1 cellular context compared by ENCODE assay signal in the genomic region with DNA sequence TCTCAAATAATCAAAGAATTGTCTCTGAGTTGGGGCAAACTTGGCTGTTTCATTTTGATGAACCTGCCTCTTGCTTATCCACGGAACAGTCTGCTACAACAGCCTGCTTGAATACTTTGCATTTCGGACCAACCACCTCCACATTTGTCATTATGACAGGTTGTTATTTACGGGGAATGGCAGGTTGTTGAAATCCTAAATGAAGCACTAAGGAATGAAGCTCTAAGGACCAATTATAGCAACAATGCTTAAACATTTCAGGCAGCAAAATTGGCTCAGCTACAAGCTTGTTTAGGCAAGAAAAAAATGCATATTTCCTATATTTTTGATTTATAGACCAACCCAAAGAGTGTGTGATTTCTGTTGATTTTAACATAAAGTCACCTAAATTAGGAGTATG.
TF ChIP-seq lines count a peak whose summit lies in the region.

No MANE protein-coding gene starts in this region.

TF ChIP-seq in K562, 482 proteins besides CTCF, POLR2A, EP300 and RAD21 (continued from another document):
- TF ChIP-seq, protein P1, sequence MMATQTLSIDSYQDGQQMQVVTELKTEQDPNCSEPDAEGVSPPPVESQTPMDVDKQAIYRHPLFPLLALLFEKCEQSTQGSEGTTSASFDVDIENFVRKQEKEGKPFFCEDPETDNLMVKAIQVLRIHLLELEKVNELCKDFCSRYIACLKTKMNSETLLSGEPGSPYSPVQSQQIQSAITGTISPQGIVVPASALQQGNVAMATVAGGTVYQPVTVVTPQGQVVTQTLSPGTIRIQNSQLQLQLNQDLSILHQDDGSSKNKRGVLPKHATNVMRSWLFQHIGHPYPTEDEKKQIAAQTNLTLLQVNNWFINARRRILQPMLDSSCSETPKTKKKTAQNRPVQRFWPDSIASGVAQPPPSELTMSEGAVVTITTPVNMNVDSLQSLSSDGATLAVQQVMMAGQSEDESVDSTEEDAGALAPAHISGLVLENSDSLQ (IDR thresholded peaks at IDR 0.05): peak; percentile 79
- TF ChIP-seq ZNF79 (CRISPR knock-in tag; IDR thresholded peaks at IDR 0.05; ENCODE audit: low read depth): 0 out of 2 replicates have a peak, but pooled peaks have one; percentile 45
- TF ChIP-seq MEIS2 (IDR thresholded peaks at IDR 0.05; ENCODE audit: partially characterized antibody): peak; percentile 96
- peak; percentile 62 for TF ChIP-seq CHD4 (IDR thresholded peaks at IDR 0.05; ENCODE audit: insufficient read depth, insufficient replicate concordance, low read depth, low read length, poor library complexity, severe bottlenecking)
- TF ChIP-seq ZFX (CRISPR knock-in tag; IDR thresholded peaks at IDR 0.05): 0 out of 2 replicates have a peak, but pooled peaks have one; percentile 14
- TF ChIP-seq SMARCE1 (IDR thresholded peaks at IDR 0.05): no peak
- peak; percentile 42 for TF ChIP-seq RBM25 (IDR thresholded peaks at IDR 0.05; ENCODE audit: low read depth, low read length, severe bottlenecking)
- TF ChIP-seq GATAD2B (IDR thresholded peaks at IDR 0.05; ENCODE audit: borderline replicate concordance): 0 out of 2 replicates have a peak, but pooled peaks have one; percentile 10
